ENCODE assay signal across 10 cellular contexts in the genomic region with DNA sequence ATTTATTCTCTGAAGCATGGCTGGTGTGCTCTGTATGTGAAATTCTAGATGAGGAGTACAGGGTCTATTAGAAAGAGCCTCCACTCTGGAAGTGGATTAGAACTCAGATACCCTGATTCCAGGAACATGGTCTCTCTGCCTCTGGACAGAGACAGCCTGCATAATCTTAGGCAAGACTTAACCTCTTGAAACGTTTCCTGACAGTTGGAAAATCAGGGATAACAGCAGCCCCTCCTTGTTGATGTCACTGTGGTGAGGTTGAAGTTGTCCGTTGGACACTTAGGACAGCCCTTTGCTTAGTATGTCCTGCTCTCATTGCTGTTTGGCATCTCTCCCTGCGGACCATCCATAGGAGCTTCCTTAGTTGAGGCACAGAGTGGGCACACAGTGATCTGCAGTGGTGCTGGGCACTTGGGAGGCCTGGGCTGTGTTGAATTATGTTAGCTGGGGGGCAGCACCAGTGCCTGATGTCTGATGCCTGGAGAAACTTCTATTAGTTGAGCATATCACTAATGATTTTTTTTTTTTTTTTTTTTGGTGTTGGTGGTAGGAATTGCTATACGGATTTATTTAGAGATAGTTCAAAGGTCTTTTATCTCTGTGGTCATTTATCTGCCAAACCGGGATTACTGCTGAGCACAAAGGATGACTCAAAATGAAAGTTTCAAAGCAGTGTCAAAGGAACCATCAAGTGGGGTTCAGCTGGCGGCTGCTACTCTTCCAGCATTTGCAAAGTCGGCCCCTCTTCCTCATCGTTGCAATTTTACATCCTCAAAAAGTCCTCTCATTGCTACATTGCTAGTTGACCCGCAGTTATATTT. TPM values are rescaled to one million over a fixed set of nuclear protein-coding genes. Genes with fewer than 3 reads are reported as not detected.
DNase-seq lines count a peak whose midpoint lies in the region; ATAC-seq and TF ChIP-seq lines count a peak whose summit lies in the region.
"Had no signal": no experiment of that assay in that cellular context is flagged by ENCODE, and none has a peak within 500 bp of the region (broad histone marks: within the 10 kb centered on the region; RNA-seq: fewer than 3 reads in every experiment).

No MANE protein-coding gene starts in this region.

- H3K27me3 Mint-ChIP-seq in naive thymus-derived CD4-positive, alpha-beta T cell, result peaks cover 0 to 30% (median 0%) of the 10 kb centered on the region in 5 donors

- H3K27ac ChIP-seq in heart left ventricle (peak overlapping the region; percentile 1 to 77 (median 32)), urinary bladder (ENCODE audit: low read depth) (peak overlapping the region; percentile 15)
- H3K27ac ChIP-seq in naive thymus-derived CD4-positive, alpha-beta T cell (ENCODE audit: low read depth, low read length), result no peak overlapping the region
- H3K27ac ChIP-seq: RWPE1 had no signal

- WGBS in heart left ventricle, 4 donors, result 67 to 84% (median 73%) methylated on average over 9 of the region's 9 CpGs
- WGBS in urinary bladder, result 44% methylated on average over 9 of the region's 9 CpGs

- H3K4me1 ChIP-seq in heart left ventricle (peaks cover 0 to 36% (median 11%) of the 10 kb centered on the region in 12 donors), urinary bladder (ENCODE audit: insufficient read depth) (no peaks in the 10 kb centered on the region)
- H3K4me1 ChIP-seq in naive thymus-derived CD4-positive, alpha-beta T cell (ENCODE audit: control insufficient read depth in 2 of 2, insufficient read depth in 2 of 2, low read length in 2 of 2), result peaks cover 0 to 3% of the 10 kb centered on the region in 2 donors

- no peak overlapping the region for H3K27ac Mint-ChIP-seq in naive thymus-derived CD4-positive, alpha-beta T cell

- no peak for TF ChIP-seq CTCF in heart left ventricle (IDR thresholded peaks at IDR 0.05)
- no peak for TF ChIP-seq CTCF in fibroblast of villous mesenchyme (IDR thresholded peaks at IDR 0.05; ENCODE audit: insufficient read depth, low read depth, low read length)

- H3K36me3 Mint-ChIP-seq in naive thymus-derived CD4-positive, alpha-beta T cell, result peaks cover 0 to 32% (median 0%) of the 10 kb centered on the region in 5 donors
- H3K36me3 Mint-ChIP-seq: CD4-positive, CD25-positive, alpha-beta regulatory T cell had no signal

- ATAC-seq in heart left ventricle, result peak in 3 of 4 donors; percentile 20 to 25 (median 25)
- no peak for ATAC-seq in Right ventricle myocardium inferior
- ATAC-seq in HG03175 (IDR thresholded peaks at IDR 0.05; ENCODE audit: unreplicated experiment), result peak; percentile 94
- ATAC-seq in naive thymus-derived CD4-positive, alpha-beta T cell, result no peak

- H3K4me1 Mint-ChIP-seq in naive thymus-derived CD4-positive, alpha-beta T cell, result peaks cover 0 to 28% (median 0%) of the 10 kb centered on the region in 7 donors

- DNase-seq in heart left ventricle (peak in 1 of 5 donors; percentile 40), Right ventricle myocardium inferior (ENCODE audit: missing footprints) (no peak), fibroblast of villous mesenchyme (ENCODE audit: low read depth) (peak; percentile 48), ecto neural progenitor cell (ENCODE audit: low spot score) (no peak)
- no peak for DNase-seq in naive thymus-derived CD4-positive, alpha-beta T cell
- DNase-seq in activated CD4-positive, alpha-beta T cell treated with anti-CD3 and anti-CD28 coated beads for 48 hours, result no peak

- H3K9me3 ChIP-seq in heart left ventricle, result no peaks in the 10 kb centered on the region
- H3K9me3 ChIP-seq in naive thymus-derived CD4-positive, alpha-beta T cell (ENCODE audit: control insufficient read depth in 2 of 3, low read length in 3 of 3), result no peaks in the 10 kb centered on the region

- H3K36me3 ChIP-seq in heart left ventricle, result peaks cover 0 to 8% (median 0%) of the 10 kb centered on the region in 9 donors
- H3K36me3 ChIP-seq in urinary bladder (ENCODE audit: insufficient read depth), result no peaks in the 10 kb centered on the region
- H3K36me3 ChIP-seq in naive thymus-derived CD4-positive, alpha-beta T cell (ENCODE audit: control insufficient read depth in 2 of 3, insufficient read depth in 3 of 3, low read length in 3 of 3), result no peaks in the 10 kb centered on the region

- H3K9me3 Mint-ChIP-seq in naive thymus-derived CD4-positive, alpha-beta T cell, result peaks cover 0 to 5% (median 0%) of the 10 kb centered on the region in 11 donors

- no peak for TF ChIP-seq POLR2A in heart left ventricle (IDR thresholded peaks at IDR 0.05)

- intact Hi-C loops in heart left ventricle (cut with DNase I), result loop anchor here in 1 of 10 donors (10.0 kb wide), 1 partner anchor 65 kb away; no protein-coding TSS in a partner anchor
- intact Hi-C loops in Right ventricle myocardium inferior (cut with DNase I), result no loop called here
- intact Hi-C loops in naive thymus-derived CD4-positive, alpha-beta T cell (cut with micrococcal nuclease), result no loop called here

- POLR2A ChIA-PET in naive thymus-derived CD4-positive, alpha-beta T cell (lab: Charles Lee), result no interaction called here

- CTCF ChIA-PET in naive thymus-derived CD4-positive, alpha-beta T cell (lab: Charles Lee), result no interaction called here

- peak overlapping the region in 1 of 10 donors; percentile 6 for H3K4me3 Mint-ChIP-seq in naive thymus-derived CD4-positive, alpha-beta T cell

- H3K27me3 ChIP-seq in heart left ventricle, result peaks cover 0 to 13% (median 0%) of the 10 kb centered on the region in 9 donors
- H3K27me3 ChIP-seq in naive thymus-derived CD4-positive, alpha-beta T cell (ENCODE audit: control insufficient read depth in 2 of 2, insufficient read depth in 2 of 2, low read length in 2 of 2), result no peaks in the 10 kb centered on the region

- no peak overlapping the region for H3K4me3 ChIP-seq in heart left ventricle
- H3K4me3 ChIP-seq in fibroblast of villous mesenchyme (ENCODE audit: low read depth, low read length), result no peak overlapping the region
- H3K4me3 ChIP-seq in urinary bladder (ENCODE audit: low read depth, low read length), result no peak overlapping the region
- no peak overlapping the region for H3K4me3 ChIP-seq in naive thymus-derived CD4-positive, alpha-beta T cell (ENCODE audit: low read length)

RNA-seq across cellular contexts. Expression of a gene that starts 28.8 kb away (rescaled TPM):
- total RNA-seq in heart left ventricle (10 to 100 TPM in 2 of 9 donors, 1 to 10 TPM in 7; 3.8 to 10.6 (median 6.1) TPM), Right ventricle myocardium inferior (7.1 TPM), fibroblast of villous mesenchyme (2.6 and 2.9 TPM in 2 replicates), urinary bladder (46.7 TPM)
- polyA plus RNA-seq in heart left ventricle (1 to 10 TPM; 1.2 to 1.4 TPM), urinary bladder (12.6 TPM)
- 10 to 100 TPM in 1 of 5 experiments, 1 to 10 TPM in 2, under 1 TPM in 2; 0.08 to 12.5 (median 2.5) TPM for total RNA-seq in naive thymus-derived CD4-positive, alpha-beta T cell
- not detected for polyA plus RNA-seq in naive thymus-derived CD4-positive, alpha-beta T cell

Comparison
In these comparisons a context has a peak if more than half of its experiments do, and no peak if none do; other contexts are left out.
1. ATAC-seq: peak in heart left ventricle (3 of 4) and HG03175 (single experiment); none in Right ventricle myocardium inferior (single experiment) and naive thymus-derived CD4-positive, alpha-beta T cell (single experiment).